25 cellular contexts compared by ENCODE assay signal in genomic region chr5:44714871-44715580, GRCh38.
DNase-seq lines count a peak whose midpoint lies in the region; TF ChIP-seq lines count a peak whose summit lies in the region.
"Had no signal": no experiment of that assay in that cellular context is flagged by ENCODE, and none has a peak within 500 bp of the region (broad histone marks: within the 10 kb centered on the region; RNA-seq: fewer than 3 reads in every experiment).

No MANE protein-coding gene starts in this region.

- no peak overlapping the region for H2AK5ac ChIP-seq in mesendoderm (ENCODE audit: low read length)
- no peak overlapping the region for H2AK5ac ChIP-seq in neuronal stem cell (ENCODE audit: low read depth, low read length)

- DNase-seq in NCI-H226 (peak; percentile 76), amniotic epithelial cell (ENCODE audit: low read depth) (peak; percentile 48), mesendoderm (peak; percentile 18), neuronal stem cell (ENCODE audit: low spot score) (no peak), HuH-7 (ENCODE audit: low spot score) (no peak), H7 (no peak), GM10266 (ENCODE audit: extremely low spot score) (no peak)
- DNase-seq in T-helper 2 cell treated with Interferon-gamma antibody and Interleukin-4, amounts not matched to agents 5 μg/mL and 100 μg/mL, for 36 hours (ENCODE audit: low spot score) = no peak
- DNase-seq: C1 segment of cervical spinal cord; CD4-positive, alpha-beta memory T cell; COR-L47; DMS53; GM23248; HCEC 1CT; NCI-H1105 treated with DMSO at 0.1 percent for 48 hours; NCI-H146; NCI-H1930; NCI-H2107; NCI-H446 treated with DMSO at 0.1 percent for 48 hours; NCI-H526; NCI-H82; SHP77 had no signal

- no peak overlapping the region for H3K14ac ChIP-seq in neuronal stem cell (ENCODE audit: low read length)

- no peak overlapping the region for H3K56ac ChIP-seq in mesendoderm (ENCODE audit: low read length)

- no peaks in the 10 kb centered on the region for H3K4me1 Mint-ChIP-seq in T-helper 2 cell treated with Interferon-gamma antibody and Interleukin-4, amounts not matched to agents 5 μg/mL and 100 μg/mL, for 36 hours (ENCODE audit: low read depth)
- H3K4me1 Mint-ChIP-seq: CD4-positive, alpha-beta memory T cell; IgD-negative memory B cell had no signal

- H3K9me3 ChIP-seq in neuronal stem cell (replicated peaks in 1 of 2; ENCODE audit: control insufficient read depth in 2 of 2, insufficient read depth in 1 of 2, low read depth in 1 of 2, low read length in 2 of 2) = no peaks in the 10 kb centered on the region

- H3K4me3 ChIP-seq in mesendoderm (ENCODE audit: low read length) = no peak overlapping the region
- H3K4me3 ChIP-seq in neuronal stem cell (ENCODE audit: low read length in 2 of 2) = no peak overlapping the region
- no peak overlapping the region for H3K4me3 ChIP-seq in H7 (ENCODE audit: insufficient read depth, low read depth, low read length)
- H3K4me3 ChIP-seq: GM23248 had no signal

- H3K27me3 ChIP-seq in mesendoderm (ENCODE audit: insufficient read depth, low read length, poor library complexity) (no peaks in the 10 kb centered on the region), neuronal stem cell (ENCODE audit: control insufficient read depth in 3 of 3, insufficient read depth in 3 of 3, low read depth in 1 of 3, low read length in 3 of 3) (no peaks in the 10 kb centered on the region), H7 (ENCODE audit: control insufficient read depth, insufficient read depth, low read length) (no peaks in the 10 kb centered on the region)

- H3K36me3 Mint-ChIP-seq in T-helper 2 cell treated with Interferon-gamma antibody and Interleukin-4, amounts not matched to agents 5 μg/mL and 100 μg/mL, for 36 hours (ENCODE audit: low read depth) = no peaks in the 10 kb centered on the region
- H3K36me3 Mint-ChIP-seq: CD4-positive, alpha-beta memory T cell; IgD-negative memory B cell had no signal

- H3K4me1 ChIP-seq in mesendoderm (ENCODE audit: control insufficient read depth, low read depth, low read length) (no peaks in the 10 kb centered on the region), neuronal stem cell (ENCODE audit: control insufficient read depth in 2 of 2, insufficient read depth in 1 of 2, low read depth in 1 of 2, low read length in 2 of 2) (peaks cover 0 to 6% of the 10 kb centered on the region in 2 donors)

- H2BK15ac ChIP-seq in mesendoderm (replicated peaks; ENCODE audit: low read depth) (no peak overlapping the region), neuronal stem cell (ENCODE audit: low read length) (no peak overlapping the region)

- H4K91ac ChIP-seq in neuronal stem cell (ENCODE audit: low read depth, low read length, poor library complexity) = no peak overlapping the region

- H3K36me3 ChIP-seq in mesendoderm (ENCODE audit: control insufficient read depth, insufficient read depth, low read length) (no peaks in the 10 kb centered on the region), neuronal stem cell (replicated peaks in 1 of 2; ENCODE audit: control insufficient read depth in 2 of 2, insufficient read depth in 2 of 2, low read length in 2 of 2) (no peaks in the 10 kb centered on the region), H7 (replicated peaks; ENCODE audit: control insufficient read depth, insufficient read depth, low read length) (no peaks in the 10 kb centered on the region)

- H3K9ac ChIP-seq in mesendoderm (ENCODE audit: low read length) (no peak overlapping the region), neuronal stem cell (ENCODE audit: low read depth, low read length, poor library complexity) (no peak overlapping the region)
- H3K9ac ChIP-seq: GM23248, KMS-11 had no signal

- H4K8ac ChIP-seq in mesendoderm (ENCODE audit: low read depth, low read length) (no peak overlapping the region), neuronal stem cell (ENCODE audit: low read depth, low read length) (no peak overlapping the region)

- H2BK5ac ChIP-seq in mesendoderm (ENCODE audit: low read length) (no peak overlapping the region), neuronal stem cell (ENCODE audit: low read length) (no peak overlapping the region)

- H2BK120ac ChIP-seq in mesendoderm (ENCODE audit: low read depth, low read length) (no peak overlapping the region), neuronal stem cell (ENCODE audit: low read depth, low read length) (no peak overlapping the region)

- H3K79me2 ChIP-seq in mesendoderm (ENCODE audit: control insufficient read depth, insufficient read depth, low read length) = no peaks in the 10 kb centered on the region

- no peaks in the 10 kb centered on the region for H3K79me1 ChIP-seq in mesendoderm (ENCODE audit: low read length)
- no peaks in the 10 kb centered on the region for H3K79me1 ChIP-seq in neuronal stem cell (ENCODE audit: low read depth, low read length)

- H3K23ac ChIP-seq in mesendoderm (ENCODE audit: low read length) (no peak overlapping the region), neuronal stem cell (ENCODE audit: low read depth, low read length, poor library complexity) (no peak overlapping the region)

- H3K27ac Mint-ChIP-seq in T-helper 2 cell treated with Interferon-gamma antibody and Interleukin-4, amounts not matched to agents 5 μg/mL and 100 μg/mL, for 36 hours = no peak overlapping the region
- H3K27ac Mint-ChIP-seq: CD4-positive, alpha-beta memory T cell; IgD-negative memory B cell had no signal

- no peaks in the 10 kb centered on the region for H3K9me3 Mint-ChIP-seq in T-helper 2 cell treated with Interferon-gamma antibody and Interleukin-4, amounts not matched to agents 5 μg/mL and 100 μg/mL, for 36 hours

- H2AFZ ChIP-seq in neuronal stem cell (ENCODE audit: low read length) = peak overlapping the region; percentile 65
- H2AFZ ChIP-seq: GM23248 had no signal

- no peak overlapping the region for H3K18ac ChIP-seq in mesendoderm (ENCODE audit: low read length)
- no peak overlapping the region for H3K18ac ChIP-seq in neuronal stem cell (ENCODE audit: low read length)

- H3K27me3 Mint-ChIP-seq in T-helper 2 cell treated with Interferon-gamma antibody and Interleukin-4, amounts not matched to agents 5 μg/mL and 100 μg/mL, for 36 hours (ENCODE audit: low read depth) = no peaks in the 10 kb centered on the region
- H3K27me3 Mint-ChIP-seq: CD4-positive, alpha-beta memory T cell; IgD-negative memory B cell had no signal

- no peak overlapping the region for H3K4me3 Mint-ChIP-seq in T-helper 2 cell treated with Interferon-gamma antibody and Interleukin-4, amounts not matched to agents 5 μg/mL and 100 μg/mL, for 36 hours
- H3K4me3 Mint-ChIP-seq: CD4-positive, alpha-beta memory T cell; IgD-negative memory B cell had no signal

- H3K4ac ChIP-seq in mesendoderm (ENCODE audit: low read depth, low read length) (no peak overlapping the region), neuronal stem cell (ENCODE audit: low read length) (no peak overlapping the region)

- no peak overlapping the region for H3K4me2 ChIP-seq in mesendoderm (ENCODE audit: low read length)
- no peak overlapping the region for H3K4me2 ChIP-seq in neuronal stem cell (ENCODE audit: insufficient read depth, low read length, poor library complexity, severe bottlenecking)
- H3K4me2 ChIP-seq: KMS-11 had no signal

- no peak for TF ChIP-seq CTCF in GM10266 (IDR thresholded peaks at IDR 0.05; ENCODE audit: control insufficient read depth, insufficient read depth, low read depth, missing control alignments)

- H3K27ac ChIP-seq in mesendoderm (ENCODE audit: low read depth, low read length) = no peak overlapping the region
- H3K27ac ChIP-seq in neuronal stem cell (replicated peaks; ENCODE audit: low read length) = no peak overlapping the region
- H3K27ac ChIP-seq: GM23248, KMS-11, RWPE1 had no signal

- no peak overlapping the region for H4K5ac ChIP-seq in mesendoderm (ENCODE audit: low read length)

- H2BK12ac ChIP-seq in neuronal stem cell (ENCODE audit: low read length) = no peak overlapping the region

- no CpG with 5 or more reads among the region's 3 CpGs for WGBS in mesendoderm (ENCODE audit: extremely low coverage, insufficient coverage, low lambda C conversion rate)
- WGBS in neuronal stem cell (ENCODE audit: extremely low coverage in 2 of 2, insufficient read length in 2 of 2, insufficient replicate concordance in 1 of 2), 2 donors = no CpG with 5 or more reads among the region's 3 CpGs

Comparison
In these comparisons a context has a peak if more than half of its experiments do, and no peak if none do; other contexts are left out.
1. DNase-seq: peak in NCI-H226 (single experiment), amniotic epithelial cell (single experiment) and mesendoderm (single experiment); none in neuronal stem cell (single experiment), HuH-7 (single experiment), H7 (single experiment), GM10266 (single experiment) and T-helper 2 cell treated with Interferon-gamma antibody and Interleukin-4, amounts not matched to agents 5 μg/mL and 100 μg/mL, for 36 hours (single experiment).